10 cellular contexts compared by ENCODE assay signal in the genomic region with DNA sequence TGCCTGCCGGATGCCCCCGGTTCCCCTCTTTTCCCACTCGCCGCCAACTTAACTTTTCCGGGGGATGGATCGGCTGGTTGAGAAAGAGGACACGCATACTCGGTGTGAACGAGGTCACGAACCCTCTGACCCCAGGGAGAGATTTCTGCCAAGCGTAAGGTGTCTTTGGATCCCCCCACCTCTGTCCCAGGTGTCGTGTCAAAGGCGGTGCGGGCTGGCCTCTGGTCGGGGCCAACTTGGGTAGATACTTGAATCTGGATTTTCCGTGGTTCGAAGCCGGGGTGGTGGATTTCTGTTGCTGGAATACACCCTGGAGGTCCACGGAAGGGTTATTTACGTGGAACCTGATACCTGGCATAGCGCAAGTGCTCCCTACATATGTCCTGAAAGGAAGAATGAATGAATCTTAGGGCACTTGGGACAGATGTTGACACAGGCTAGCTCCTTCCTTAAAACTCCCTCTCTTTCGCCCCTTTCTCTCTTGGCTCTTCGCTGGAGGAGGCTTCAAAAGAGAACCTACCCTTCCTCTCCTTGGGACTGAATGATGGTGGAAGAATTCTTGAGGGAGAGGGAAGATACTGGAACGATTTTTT. TPM values are rescaled to one million over a fixed set of nuclear protein-coding genes. Genes with fewer than 3 reads are reported as not detected.
DNase-seq lines count a peak whose midpoint lies in the region; ATAC-seq and TF ChIP-seq lines count a peak whose summit lies in the region.
"Had no signal": no experiment of that assay in that cellular context is flagged by ENCODE, and none has a peak within 500 bp of the region (broad histone marks: within the 10 kb centered on the region; RNA-seq: fewer than 3 reads in every experiment).

No MANE protein-coding gene starts in this region.

- no peak for TF ChIP-seq EP300 in stomach (IDR thresholded peaks at IDR 0.05)

- H3K4me3 ChIP-seq in astrocyte of the spinal cord (ENCODE audit: low read depth, low read length): peak overlapping the region; percentile 60
- peak overlapping the region; percentile 55 for H3K4me3 ChIP-seq in lower lobe of right lung
- H3K4me3 ChIP-seq in stomach: peak overlapping the region; percentile 48 to 69 (median 58)

- no peak for ATAC-seq in lower lobe of right lung
- ATAC-seq: activated CD8-positive, alpha-beta memory T cell treated with anti-CD3 and anti-CD28 coated beads, Interleukin-2, amount 10 ng/mL, durations not matched to agents 7 days and 5 days had no signal

- TF ChIP-seq POLR2A in stomach (IDR thresholded peaks at IDR 0.05): no peak

- H3K36me3 ChIP-seq in lower lobe of right lung (no peaks in the 10 kb centered on the region), stomach (no peaks in the 10 kb centered on the region)

- peaks cover 56% of the 10 kb centered on the region for H3K27me3 ChIP-seq in lower lobe of right lung (ENCODE audit: low read depth)
- peaks cover 0 to 42% (median 32%) of the 10 kb centered on the region in 3 donors for H3K27me3 ChIP-seq in stomach

- H3K9me3 ChIP-seq in lower lobe of right lung (no peaks in the 10 kb centered on the region), stomach (no peaks in the 10 kb centered on the region)

- in situ Hi-C loops in astrocyte of the spinal cord (cut with HindIII; ENCODE audit: low sequenced_read_pairs): no loop called here

- DNase-seq in HS-5 (ENCODE audit: low read depth) (peak; percentile 65), astrocyte of the spinal cord (ENCODE audit: low read depth, low spot score) (no peak), lower lobe of right lung (no peak), stomach (no peak), NCI-H2081 treated with DMSO at 0.1 percent for 48 hours (lab: John Stamatoyannopoulos, UW) (no peak), kidney glomerular epithelial cell (lab: John Stamatoyannopoulos, UW) (no peak)
- DNase-seq in activated T-cell treated with anti-CD3 and anti-CD28 coated beads, Interleukin-2, amount 50 U/mL, for 1 hour: no peak
- DNase-seq: activated CD8-positive, alpha-beta memory T cell treated with anti-CD3 and anti-CD28 coated beads, Interleukin-2, amount 10 ng/mL, durations not matched to agents 7 days and 5 days; NCI-H187; SHP77 had no signal

- H3K27ac ChIP-seq in lower lobe of right lung: no peak overlapping the region
- H3K27ac ChIP-seq in stomach: peak overlapping the region in 1 of 5 donors; percentile 45

- intact Hi-C loops in lower lobe of right lung (cut with DNase I) (no loop called here), stomach (cut with DNase I; ENCODE audit: low total_unique reads) (no loop called here)

- WGBS in stomach, 5 donors: 5 to 7% (median 6%) methylated on average over 23 to 24 of the region's 24 CpGs

- H3K4me1 ChIP-seq in lower lobe of right lung: peaks cover 6% of the 10 kb centered on the region
- H3K4me1 ChIP-seq in stomach: peaks cover 12 to 24% (median 20%) of the 10 kb centered on the region in 4 donors

- no peak for TF ChIP-seq CTCF in astrocyte of the spinal cord (IDR thresholded peaks at IDR 0.05; ENCODE audit: low read depth, low read length)
- no peak for TF ChIP-seq CTCF in lower lobe of right lung (IDR thresholded peaks at IDR 0.05)
- TF ChIP-seq CTCF in stomach (IDR thresholded peaks at IDR 0.05): no peak

RNA-seq across cellular contexts. Expression of a gene that starts 1.0 kb away (rescaled TPM):
- total RNA-seq in lower lobe of right lung (0.74 TPM), stomach (1 to 10 TPM in 1 of 5 donors, not detected in 4; 4.4 TPM)
- 1 to 10 TPM in 1 of 3 donors, under 1 TPM in 2; 0.58 to 1.6 (median 0.61) TPM for polyA plus RNA-seq in stomach
